1 cellular context compared by ENCODE assay signal in the genomic region with DNA sequence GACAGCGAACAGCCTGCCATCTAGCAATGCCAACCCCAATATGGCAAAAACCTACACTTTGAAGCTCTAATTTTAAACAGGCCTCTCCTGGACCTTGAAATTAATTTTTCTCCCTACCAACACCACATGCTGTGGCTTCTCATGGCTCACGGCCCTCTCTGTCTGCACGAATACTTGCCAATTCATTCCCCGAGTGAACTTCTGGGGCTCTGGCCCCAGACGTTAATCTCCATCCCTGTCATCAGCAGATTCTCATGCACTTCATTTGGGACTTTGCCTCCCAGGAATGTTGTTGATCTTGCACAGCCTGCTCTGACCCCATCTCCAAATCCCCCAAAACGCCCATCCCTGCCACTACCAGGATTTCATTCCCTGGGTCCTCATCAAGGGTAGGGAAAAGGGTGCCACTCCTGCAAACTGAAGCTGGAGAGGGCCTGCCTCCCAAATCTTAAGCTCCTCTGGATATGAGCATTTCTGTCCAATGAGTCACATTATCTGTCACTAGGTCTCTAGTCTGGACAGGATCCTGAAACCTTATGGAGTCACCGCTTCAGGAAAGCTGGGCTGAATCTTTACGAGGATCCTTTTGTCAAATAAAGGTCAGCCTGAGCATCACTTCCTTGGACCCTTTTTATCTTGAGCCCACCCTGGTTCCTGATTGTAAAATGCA.
TF ChIP-seq lines count a peak whose summit lies in the region.

No MANE protein-coding gene starts in this region.

TF ChIP-seq in SK-N-SH treated with all-trans-retinoic acid at 6 μM for 48 hours, 23 proteins besides CTCF, POLR2A, EP300 and RAD21 (continued from another document):
- TF ChIP-seq ZNF8 (CRISPR knock-in tag; IDR thresholded peaks at IDR 0.05) (no peak), TOX (CRISPR knock-in tag; IDR thresholded peaks at IDR 0.05; ENCODE audit: borderline replicate concordance) (no peak), ZNF565 (CRISPR knock-in tag; conservative IDR thresholded peaks at IDR 0.05; ENCODE audit: low read depth) (no peak), OSR1 (CRISPR knock-in tag; IDR thresholded peaks at IDR 0.05) (no peak), PPARA (CRISPR knock-in tag; IDR thresholded peaks at IDR 0.05; ENCODE audit: borderline replicate concordance) (no peak), CSDC2 (CRISPR knock-in tag; IDR thresholded peaks at IDR 0.05) (no peak), GLIS3 (CRISPR knock-in tag; IDR thresholded peaks at IDR 0.05) (no peak), ZFP3 (CRISPR knock-in tag; IDR thresholded peaks at IDR 0.05) (no peak), ARNTL (CRISPR knock-in tag; IDR thresholded peaks at IDR 0.05; ENCODE audit: borderline replicate concordance, low read depth) (no peak), ISL1 (CRISPR knock-in tag; IDR thresholded peaks at IDR 0.05) (no peak), BACH2 (CRISPR knock-in tag; IDR thresholded peaks at IDR 0.05; ENCODE audit: borderline replicate concordance) (no peak), RARB (CRISPR knock-in tag; IDR thresholded peaks at IDR 0.05) (no peak), SNAI2 (CRISPR knock-in tag; IDR thresholded peaks at IDR 0.05) (no peak)
- TF ChIP-seq, protein P1, sequence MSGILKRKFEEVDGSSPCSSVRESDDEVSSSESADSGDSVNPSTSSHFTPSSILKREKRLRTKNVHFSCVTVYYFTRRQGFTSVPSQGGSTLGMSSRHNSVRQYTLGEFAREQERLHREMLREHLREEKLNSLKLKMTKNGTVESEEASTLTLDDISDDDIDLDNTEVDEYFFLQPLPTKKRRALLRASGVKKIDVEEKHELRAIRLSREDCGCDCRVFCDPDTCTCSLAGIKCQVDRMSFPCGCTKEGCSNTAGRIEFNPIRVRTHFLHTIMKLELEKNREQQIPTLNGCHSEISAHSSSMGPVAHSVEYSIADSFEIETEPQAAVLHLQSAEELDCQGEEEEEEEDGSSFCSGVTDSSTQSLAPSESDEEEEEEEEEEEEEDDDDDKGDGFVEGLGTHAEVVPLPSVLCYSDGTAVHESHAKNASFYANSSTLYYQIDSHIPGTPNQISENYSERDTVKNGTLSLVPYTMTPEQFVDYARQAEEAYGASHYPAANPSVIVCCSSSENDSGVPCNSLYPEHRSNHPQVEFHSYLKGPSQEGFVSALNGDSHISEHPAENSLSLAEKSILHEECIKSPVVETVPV (CRISPR knock-in tag; IDR thresholded peaks at IDR 0.05): no peak
- TF ChIP-seq, protein P2, sequence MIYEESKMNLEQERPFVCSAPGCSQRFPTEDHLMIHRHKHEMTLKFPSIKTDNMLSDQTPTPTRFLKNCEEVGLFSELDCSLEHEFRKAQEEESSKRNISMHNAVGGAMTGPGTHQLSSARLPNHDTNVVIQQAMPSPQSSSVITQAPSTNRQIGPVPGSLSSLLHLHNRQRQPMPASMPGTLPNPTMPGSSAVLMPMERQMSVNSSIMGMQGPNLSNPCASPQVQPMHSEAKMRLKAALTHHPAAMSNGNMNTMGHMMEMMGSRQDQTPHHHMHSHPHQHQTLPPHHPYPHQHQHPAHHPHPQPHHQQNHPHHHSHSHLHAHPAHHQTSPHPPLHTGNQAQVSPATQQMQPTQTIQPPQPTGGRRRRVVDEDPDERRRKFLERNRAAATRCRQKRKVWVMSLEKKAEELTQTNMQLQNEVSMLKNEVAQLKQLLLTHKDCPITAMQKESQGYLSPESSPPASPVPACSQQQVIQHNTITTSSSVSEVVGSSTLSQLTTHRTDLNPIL (CRISPR knock-in tag; IDR thresholded peaks at IDR 0.05; ENCODE audit: low read depth): no peak
- TF ChIP-seq, protein P3, sequence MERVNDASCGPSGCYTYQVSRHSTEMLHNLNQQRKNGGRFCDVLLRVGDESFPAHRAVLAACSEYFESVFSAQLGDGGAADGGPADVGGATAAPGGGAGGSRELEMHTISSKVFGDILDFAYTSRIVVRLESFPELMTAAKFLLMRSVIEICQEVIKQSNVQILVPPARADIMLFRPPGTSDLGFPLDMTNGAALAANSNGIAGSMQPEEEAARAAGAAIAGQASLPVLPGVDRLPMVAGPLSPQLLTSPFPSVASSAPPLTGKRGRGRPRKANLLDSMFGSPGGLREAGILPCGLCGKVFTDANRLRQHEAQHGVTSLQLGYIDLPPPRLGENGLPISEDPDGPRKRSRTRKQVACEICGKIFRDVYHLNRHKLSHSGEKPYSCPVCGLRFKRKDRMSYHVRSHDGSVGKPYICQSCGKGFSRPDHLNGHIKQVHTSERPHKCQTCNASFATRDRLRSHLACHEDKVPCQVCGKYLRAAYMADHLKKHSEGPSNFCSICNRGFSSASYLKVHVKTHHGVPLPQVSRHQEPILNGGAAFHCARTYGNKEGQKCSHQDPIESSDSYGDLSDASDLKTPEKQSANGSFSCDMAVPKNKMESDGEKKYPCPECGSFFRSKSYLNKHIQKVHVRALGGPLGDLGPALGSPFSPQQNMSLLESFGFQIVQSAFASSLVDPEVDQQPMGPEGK (CRISPR knock-in tag; IDR thresholded peaks at IDR 0.05; ENCODE audit: borderline replicate concordance): no peak
- TF ChIP-seq, protein P4, sequence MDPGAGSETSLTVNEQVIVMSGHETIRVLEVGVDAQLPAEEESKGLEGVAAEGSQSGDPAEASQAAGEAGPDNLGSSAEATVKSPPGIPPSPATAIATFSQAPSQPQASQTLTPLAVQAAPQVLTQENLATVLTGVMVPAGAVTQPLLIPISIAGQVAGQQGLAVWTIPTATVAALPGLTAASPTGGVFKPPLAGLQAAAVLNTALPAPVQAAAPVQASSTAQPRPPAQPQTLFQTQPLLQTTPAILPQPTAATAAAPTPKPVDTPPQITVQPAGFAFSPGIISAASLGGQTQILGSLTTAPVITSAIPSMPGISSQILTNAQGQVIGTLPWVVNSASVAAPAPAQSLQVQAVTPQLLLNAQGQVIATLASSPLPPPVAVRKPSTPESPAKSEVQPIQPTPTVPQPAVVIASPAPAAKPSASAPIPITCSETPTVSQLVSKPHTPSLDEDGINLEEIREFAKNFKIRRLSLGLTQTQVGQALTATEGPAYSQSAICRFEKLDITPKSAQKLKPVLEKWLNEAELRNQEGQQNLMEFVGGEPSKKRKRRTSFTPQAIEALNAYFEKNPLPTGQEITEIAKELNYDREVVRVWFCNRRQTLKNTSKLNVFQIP (CRISPR knock-in tag; IDR thresholded peaks at IDR 0.05; ENCODE audit: borderline replicate concordance, low read depth): no peak
- TF ChIP-seq, protein P5, sequence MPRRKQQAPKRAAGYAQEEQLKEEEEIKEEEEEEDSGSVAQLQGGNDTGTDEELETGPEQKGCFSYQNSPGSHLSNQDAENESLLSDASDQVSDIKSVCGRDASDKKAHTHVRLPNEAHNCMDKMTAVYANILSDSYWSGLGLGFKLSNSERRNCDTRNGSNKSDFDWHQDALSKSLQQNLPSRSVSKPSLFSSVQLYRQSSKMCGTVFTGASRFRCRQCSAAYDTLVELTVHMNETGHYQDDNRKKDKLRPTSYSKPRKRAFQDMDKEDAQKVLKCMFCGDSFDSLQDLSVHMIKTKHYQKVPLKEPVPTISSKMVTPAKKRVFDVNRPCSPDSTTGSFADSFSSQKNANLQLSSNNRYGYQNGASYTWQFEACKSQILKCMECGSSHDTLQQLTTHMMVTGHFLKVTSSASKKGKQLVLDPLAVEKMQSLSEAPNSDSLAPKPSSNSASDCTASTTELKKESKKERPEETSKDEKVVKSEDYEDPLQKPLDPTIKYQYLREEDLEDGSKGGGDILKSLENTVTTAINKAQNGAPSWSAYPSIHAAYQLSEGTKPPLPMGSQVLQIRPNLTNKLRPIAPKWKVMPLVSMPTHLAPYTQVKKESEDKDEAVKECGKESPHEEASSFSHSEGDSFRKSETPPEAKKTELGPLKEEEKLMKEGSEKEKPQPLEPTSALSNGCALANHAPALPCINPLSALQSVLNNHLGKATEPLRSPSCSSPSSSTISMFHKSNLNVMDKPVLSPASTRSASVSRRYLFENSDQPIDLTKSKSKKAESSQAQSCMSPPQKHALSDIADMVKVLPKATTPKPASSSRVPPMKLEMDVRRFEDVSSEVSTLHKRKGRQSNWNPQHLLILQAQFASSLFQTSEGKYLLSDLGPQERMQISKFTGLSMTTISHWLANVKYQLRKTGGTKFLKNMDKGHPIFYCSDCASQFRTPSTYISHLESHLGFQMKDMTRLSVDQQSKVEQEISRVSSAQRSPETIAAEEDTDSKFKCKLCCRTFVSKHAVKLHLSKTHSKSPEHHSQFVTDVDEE (CRISPR knock-in tag; IDR thresholded peaks at IDR 0.05): no peak
